11 cellular contexts compared by ENCODE assay signal in genomic region chr3:177443469-177443868, GRCh38.
A peak's percentile ranks its signal among the peaks of the same experiment; 100 is the strongest.
DNase-seq lines count a peak whose midpoint lies in the region; ATAC-seq lines count a peak whose summit lies in the region.
"Had no signal": no experiment of that assay in that cellular context is flagged by ENCODE, and none has a peak within 500 bp of the region (broad histone marks: within the 10 kb centered on the region; RNA-seq: fewer than 3 reads in every experiment).

No MANE protein-coding gene starts in this region.

- peak overlapping the region in 3 of 10 donors; percentile 31 to 66 (median 56) for H3K27ac Mint-ChIP-seq in naive thymus-derived CD8-positive, alpha-beta T cell
- H3K27ac Mint-ChIP-seq: progenitor cell of endocrine pancreas had no signal

- H3K4me3 ChIP-seq in stomach smooth muscle (ENCODE audit: low read length in 2 of 2): peak overlapping the region; percentile 45 to 70

- no peaks in the 10 kb centered on the region for H3K9me3 ChIP-seq in stomach smooth muscle (ENCODE audit: control insufficient read depth in 2 of 2, low read length in 2 of 2)

- no peaks in the 10 kb centered on the region for H3K36me3 Mint-ChIP-seq in naive thymus-derived CD8-positive, alpha-beta T cell

- H3K27me3 ChIP-seq in stomach smooth muscle (ENCODE audit: control insufficient read depth in 1 of 2, insufficient read depth in 2 of 2, low read length in 2 of 2): no peaks in the 10 kb centered on the region

- peak; percentile 75 for DNase-seq in LoVo (ENCODE audit: low spot score)
- DNase-seq in astrocyte of the hippocampus (ENCODE audit: low read depth, low spot score): peak; percentile 79
- DNase-seq in islet precursor cell: peak; percentile 83
- no peak for DNase-seq in naive thymus-derived CD8-positive, alpha-beta T cell
- DNase-seq in DMS 273 (lab: John Stamatoyannopoulos, UW; ENCODE audit: unreplicated experiment): no peak
- no peak for DNase-seq in 8988T
- no peak for DNase-seq in pons (ENCODE audit: low spot score)
- DNase-seq: activated CD4-positive, alpha-beta T cell treated with anti-CD3 and anti-CD28 coated beads, Interleukin-2, amount 50 U/mL, for 1 hour; NCI-H1048 had no signal

- POLR2A ChIA-PET in naive thymus-derived CD8-positive, alpha-beta T cell (lab: Charles Lee): no interaction called here

- peak overlapping the region; percentile 89 for H3K27ac ChIP-seq in stomach smooth muscle (ENCODE audit: low read length)

- no peaks in the 10 kb centered on the region for H3K27me3 Mint-ChIP-seq in naive thymus-derived CD8-positive, alpha-beta T cell
- H3K27me3 Mint-ChIP-seq: progenitor cell of endocrine pancreas had no signal

- H3K9ac ChIP-seq in stomach smooth muscle (ENCODE audit: low read length in 2 of 2): peak overlapping the region; percentile 54 to 66

- ATAC-seq in naive thymus-derived CD8-positive, alpha-beta T cell: no peak

- no peaks in the 10 kb centered on the region for H3K36me3 ChIP-seq in stomach smooth muscle (ENCODE audit: control insufficient read depth in 2 of 2, insufficient read depth in 2 of 2, low read length in 2 of 2)

- no peak overlapping the region for H3K4me3 Mint-ChIP-seq in naive thymus-derived CD8-positive, alpha-beta T cell

- peaks cover 0 to 17% (median 2%) of the 10 kb centered on the region in 4 donors for H3K4me1 Mint-ChIP-seq in naive thymus-derived CD8-positive, alpha-beta T cell

- H3K4me1 ChIP-seq in stomach smooth muscle (ENCODE audit: control insufficient read depth, insufficient read depth, low read length): peaks cover 26% of the 10 kb centered on the region

- no peaks in the 10 kb centered on the region for H3K9me3 Mint-ChIP-seq in naive thymus-derived CD8-positive, alpha-beta T cell

Comparison
In these comparisons a context has a peak if more than half of its experiments do, and no peak if none do; other contexts are left out.
1. DNase-seq: peak in LoVo (single experiment), astrocyte of the hippocampus (single experiment) and islet precursor cell (single experiment); none in naive thymus-derived CD8-positive, alpha-beta T cell (0 of 10), DMS 273 (single experiment), 8988T (single experiment) and pons (single experiment).